Comparison of ENCODE assay signal across 8 cellular contexts in the genomic region with DNA sequence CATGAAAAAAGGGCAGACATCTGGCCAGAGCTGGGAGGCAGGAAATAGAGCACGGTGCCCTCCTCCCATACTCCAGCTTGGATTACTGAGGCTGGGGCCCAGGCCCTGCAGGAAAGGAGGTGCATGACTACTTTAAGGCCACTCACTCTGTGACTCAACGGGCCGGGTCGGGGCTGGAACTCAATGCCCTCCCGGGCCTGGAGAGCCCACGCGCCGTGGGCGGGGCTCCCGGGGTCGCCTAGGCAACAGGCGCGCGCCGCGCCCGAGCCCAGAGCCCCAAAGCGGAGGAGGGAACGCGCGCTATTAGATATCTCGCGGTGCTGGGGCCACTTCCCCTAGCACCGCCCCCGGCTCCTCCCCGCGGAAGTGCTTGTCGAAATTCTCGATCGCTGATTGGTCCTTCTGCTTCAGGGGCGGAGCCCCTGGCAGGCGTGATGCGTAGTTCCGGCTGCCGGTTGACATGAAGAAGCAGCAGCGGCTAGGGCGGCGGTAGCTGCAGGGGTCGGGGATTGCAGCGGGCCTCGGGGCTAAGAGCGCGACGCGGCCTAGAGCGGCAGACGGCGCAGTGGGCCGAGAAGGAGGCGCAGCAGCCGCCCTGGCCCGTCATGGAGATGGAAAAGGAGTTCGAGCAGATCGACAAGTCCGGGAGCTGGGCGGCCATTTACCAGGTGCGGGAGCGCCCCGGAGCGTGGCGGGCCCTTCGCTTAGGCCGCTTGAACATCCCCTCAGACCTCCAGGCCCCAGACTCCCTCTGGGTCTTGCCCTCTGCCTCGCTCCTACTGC. TPM values are rescaled to one million over a fixed set of nuclear protein-coding genes. Genes with fewer than 3 reads are reported as not detected.
DNase-seq lines count a peak whose midpoint lies in the region; ATAC-seq lines count a peak whose summit lies in the region.

TSS of gene PTPN1 (plus strand) at position 461 of the 783 bp plus-strand sequence. CDS start at position 606, 145 bp downstream.

- peak; percentile 93 for ATAC-seq in GM19324 (IDR thresholded peaks at IDR 0.05; ENCODE audit: low FRiP score, unreplicated experiment)
- peak; percentile 84 for ATAC-seq in HG03469 (IDR thresholded peaks at IDR 0.05; ENCODE audit: unreplicated experiment)

- peak within 1 kb of the TSS; percentile 97 for H3K4me2 ChIP-seq in BLaER1

- DNase-seq in NCI-H69 (lab: John Stamatoyannopoulos, UW) (peak; percentile 97), cortex of kidney (lab: John Stamatoyannopoulos, UW) (peak; percentile 43), left kidney (ENCODE audit: low read depth, low spot score) (peak; percentile 99)
- peak; percentile 99 for DNase-seq in activated CD4-positive, alpha-beta T cell treated with anti-CD3 and anti-CD28 coated beads, Interleukin-2, amount 10 ng/mL, durations not matched to agents 7 days and 5 days
- DNase-seq in stimulated activated CD4-positive, alpha-beta T cell treated with anti-CD3 and anti-CD28 coated beads, Interleukin-2, amount 100 ng/mL, for 24 hours, result peak; percentile 99

- H3K27me3 ChIP-seq in BLaER1, result no peaks in the 10 kb centered on the region

- CTCF ChIA-PET in activated CD4-positive, alpha-beta T cell treated with anti-CD3 and anti-CD28 coated beads, Interleukin-2, amount 10 ng/mL, durations not matched to agents 7 days and 5 days (lab: Charles Lee), result interaction anchor here (1.0 to 2.0 kb wide), 6 partner anchors 16 to 60 kb away, joined by 3 to 4 read pairs (median 4); no protein-coding TSS in a partner anchor

- peaks cover 27% of the 10 kb centered on the region for H3K36me3 Mint-ChIP-seq in activated CD4-positive, alpha-beta T cell treated with anti-CD3 and anti-CD28 coated beads, Interleukin-2, amount 10 ng/mL, durations not matched to agents 7 days and 5 days (ENCODE audit: low read depth)

- H3K36me3 ChIP-seq in BLaER1, result peaks cover 8% of the 10 kb centered on the region

- H3K27ac Mint-ChIP-seq in activated CD4-positive, alpha-beta T cell treated with anti-CD3 and anti-CD28 coated beads, Interleukin-2, amount 10 ng/mL, durations not matched to agents 7 days and 5 days, result peak within 1 kb of the TSS; percentile 88

- POLR2A ChIA-PET in activated CD4-positive, alpha-beta T cell treated with anti-CD3 and anti-CD28 coated beads, Interleukin-2, amount 10 ng/mL, durations not matched to agents 7 days and 5 days (lab: Charles Lee), result interaction anchor here (1.9 kb wide), 1 partner anchor 27 kb away, joined by 8 read pairs; no protein-coding TSS in a partner anchor

- no peaks in the 10 kb centered on the region for H3K27me3 Mint-ChIP-seq in activated CD4-positive, alpha-beta T cell treated with anti-CD3 and anti-CD28 coated beads, Interleukin-2, amount 10 ng/mL, durations not matched to agents 7 days and 5 days

- H3K9me3 Mint-ChIP-seq in activated CD4-positive, alpha-beta T cell treated with anti-CD3 and anti-CD28 coated beads, Interleukin-2, amount 10 ng/mL, durations not matched to agents 7 days and 5 days, result no peaks in the 10 kb centered on the region

- H3K9ac ChIP-seq in BLaER1, result peak within 1 kb of the TSS; percentile 93

- H3K4me1 ChIP-seq in BLaER1, result peaks cover 47% of the 10 kb centered on the region

- H3K4me3 ChIP-seq in BLaER1, result peak within 1 kb of the TSS; percentile 83

- peak within 1 kb of the TSS; percentile 96 for H3K4me3 Mint-ChIP-seq in activated CD4-positive, alpha-beta T cell treated with anti-CD3 and anti-CD28 coated beads, Interleukin-2, amount 10 ng/mL, durations not matched to agents 7 days and 5 days

- H3K27ac ChIP-seq in BLaER1, result peak within 1 kb of the TSS; percentile 94

- H3K9me3 ChIP-seq in BLaER1, result no peaks in the 10 kb centered on the region

- peaks cover 48% of the 10 kb centered on the region for H4K20me1 ChIP-seq in BLaER1

- peaks cover 44% of the 10 kb centered on the region for H3K4me1 Mint-ChIP-seq in activated CD4-positive, alpha-beta T cell treated with anti-CD3 and anti-CD28 coated beads, Interleukin-2, amount 10 ng/mL, durations not matched to agents 7 days and 5 days

RNA-seq across cellular contexts. Expression of gene PTPN1, which starts in this region (rescaled TPM):
- 10 to 100 TPM; 66.4 to 75.3 TPM for total RNA-seq in activated CD4-positive, alpha-beta T cell treated with anti-CD3 and anti-CD28 coated beads, Interleukin-2, amount 10 ng/mL, durations not matched to agents 7 days and 5 days

Comparison
In these comparisons a context has a peak if more than half of its experiments do, and no peak if none do; other contexts are left out.
1. Peak in every context shown above with its lines: DNase-seq, ATAC-seq, H3K4me3 ChIP-seq and H3K27ac ChIP-seq.
2. DNase-seq: peak in every context shown above with its lines; median percentile 99 in activated CD4-positive, alpha-beta T cell treated with anti-CD3 and anti-CD28 coated beads, Interleukin-2, amount 10 ng/mL, durations not matched to agents 7 days and 5 days; 99 in left kidney; 99 in stimulated activated CD4-positive, alpha-beta T cell treated with anti-CD3 and anti-CD28 coated beads, Interleukin-2, amount 100 ng/mL, for 24 hours; 97 in NCI-H69; 43 in cortex of kidney.